Comparison of ENCODE assay signal across 12 cellular contexts in genomic region chr9:79221084-79221483, GRCh38.
DNase-seq lines count a peak whose midpoint lies in the region; FAIRE-seq and TF ChIP-seq lines count a peak whose summit lies in the region.
"Had no signal": no experiment of that assay in that cellular context is flagged by ENCODE, and none has a peak within 500 bp of the region (broad histone marks: within the 10 kb centered on the region; RNA-seq: fewer than 3 reads in every experiment).

No MANE protein-coding gene starts in this region.

- TF ChIP-seq POLR2A in GM12891 (IDR thresholded peaks at IDR 0.05; ENCODE audit: low read depth, low read length) = no peak

- DNase-seq in EH (ENCODE audit: low read depth) (peak; percentile 99), NCI-H69 (lab: John Stamatoyannopoulos, UW) (peak; percentile 21), dermis blood vessel endothelial cell (peak; percentile 4), non-pigmented ciliary epithelial cell (ENCODE audit: low read depth) (peak; percentile 71), GM19240 (ENCODE audit: insufficient read length, low spot score) (no peak), GM12891 (ENCODE audit: insufficient read length, low spot score) (no peak), NCI-H2029 (lab: John Stamatoyannopoulos, UW) (no peak), SHP77 treated with DMSO at 0.1 percent for 48 hours (lab: John Stamatoyannopoulos, UW) (no peak)
- DNase-seq: activated CD4-positive, alpha-beta T cell treated with anti-CD3 and anti-CD28 coated beads, Interleukin-2, amount 50 U/mL, for 4 hours; KBM-7; stimulated activated CD4-positive, alpha-beta T cell treated with anti-CD3 and anti-CD28 coated beads, Interleukin-4, amount 100 ng/mL, for 1 hour had no signal

- FAIRE-seq in GM12891 (lab: Jason Lieb, UNC) = no peak
- FAIRE-seq: endometrium had no signal

TF ChIP-seq in GM12891, 5 proteins besides CTCF, POLR2A, EP300 and RAD21:
- TF ChIP-seq PAX5 (IDR thresholded peaks at IDR 0.05; ENCODE audit: insufficient read depth, low read length, severe bottlenecking) (no peak), SPI1 (IDR thresholded peaks at IDR 0.05; ENCODE audit: low read depth, low read length) (no peak), POLR2AphosphoS5 (IDR thresholded peaks at IDR 0.05; ENCODE audit: low read depth, low read length) (no peak), POU2F2 (IDR thresholded peaks at IDR 0.05; ENCODE audit: low read depth, low read length) (no peak), TAF1 (IDR thresholded peaks at IDR 0.05; ENCODE audit: low read depth, low read length) (no peak)

Comparison
In these comparisons a context has a peak if more than half of its experiments do, and no peak if none do; other contexts are left out.
1. DNase-seq: peak in EH (single experiment), NCI-H69 (single experiment), dermis blood vessel endothelial cell (single experiment) and non-pigmented ciliary epithelial cell (single experiment); none in GM19240 (single experiment), GM12891 (single experiment), NCI-H2029 (single experiment) and SHP77 treated with DMSO at 0.1 percent for 48 hours (single experiment).